In genomic region chr2:218068721-218069334, GRCh38 we compare ENCODE assay signal across 8 cellular contexts. TPM values are rescaled to one million over a fixed set of nuclear protein-coding genes. Genes with fewer than 3 reads are reported as not detected.
DNase-seq lines count a peak whose midpoint lies in the region; ATAC-seq and TF ChIP-seq lines count a peak whose summit lies in the region.
"Not testable (repeated sequence)": the region's sequence is repeated elsewhere in the genome, so short reads cannot be mapped to it uniquely, and the experiment has no call there.

Gene RUFY4 (plus strand): TSS chr2:218069253. CDS start chr2:218070606, 1,353 bp downstream.

- peak; percentile 80 for TF ChIP-seq CTCF in GM12873 (IDR thresholded peaks at IDR 0.05; ENCODE audit: insufficient read depth, low read depth, low read length, missing control alignments)
- peak; percentile 81 for TF ChIP-seq CTCF in parathyroid adenoma (IDR thresholded peaks at IDR 0.05)
- peak; percentile 74 to 91 (median 84) for TF ChIP-seq CTCF in tibial nerve (IDR thresholded peaks at IDR 0.05)

- not testable (repeated sequence) for H3K4me1 Mint-ChIP-seq in activated naive CD8-positive, alpha-beta T cell treated with anti-CD3 and anti-CD28 coated beads for 36 hours

- H3K4me3 ChIP-seq in parathyroid adenoma (ENCODE audit: low read depth, low read length), result not testable (repeated sequence)
- peak within 1 kb of the TSS in 2 of 4 donors; percentile 34 to 43 for H3K4me3 ChIP-seq in tibial nerve

- intact Hi-C loops in Right ventricle myocardium superior (cut with DNase I), result not testable (repeated sequence)

- H3K36me3 ChIP-seq in parathyroid adenoma (ENCODE audit: control insufficient read depth, insufficient read depth, low read length); tibial nerve: not testable (repeated sequence)

- peak within 1 kb of the TSS; percentile 34 for H2AFZ ChIP-seq in parathyroid adenoma

- not testable (repeated sequence) for H3K9me3 Mint-ChIP-seq in activated naive CD8-positive, alpha-beta T cell treated with anti-CD3 and anti-CD28 coated beads for 36 hours

- not testable (repeated sequence) for H3K27me3 ChIP-seq in parathyroid adenoma (ENCODE audit: control insufficient read depth, insufficient read depth, low read length)
- H3K27me3 ChIP-seq in tibial nerve, result peaks cover 0 to 12% of the 10 kb centered on the region in 2 donors

- TF ChIP-seq POLR2A in tibial nerve (IDR thresholded peaks at IDR 0.05), result not testable (repeated sequence)

- H3K36me3 Mint-ChIP-seq in activated naive CD8-positive, alpha-beta T cell treated with anti-CD3 and anti-CD28 coated beads for 36 hours, result not testable (repeated sequence)

- H3K9ac ChIP-seq in parathyroid adenoma, result not testable (repeated sequence)

- peak within 1 kb of the TSS; percentile 66 for H3K4me3 Mint-ChIP-seq in activated naive CD8-positive, alpha-beta T cell treated with anti-CD3 and anti-CD28 coated beads for 36 hours

- DNase-seq in NCI-H1105 (lab: John Stamatoyannopoulos, UW) (peak; percentile 71), SKM-1 (lab: John Stamatoyannopoulos, UW; ENCODE audit: unreplicated experiment) (peak; percentile 42), Right ventricle myocardium superior (peak; percentile 65), tibial nerve (ENCODE audit: low spot score in 2 of 2) (peak; percentile 30 to 58)
- DNase-seq in activated naive CD8-positive, alpha-beta T cell treated with anti-CD3 and anti-CD28 coated beads for 36 hours, result peak; percentile 67

- not testable (repeated sequence) for H3K27ac ChIP-seq in parathyroid adenoma, tibial nerve

- H3K4me2 ChIP-seq in parathyroid adenoma (ENCODE audit: low read length), result peak within 1 kb of the TSS; percentile 44

- H3K27ac Mint-ChIP-seq in activated naive CD8-positive, alpha-beta T cell treated with anti-CD3 and anti-CD28 coated beads for 36 hours, result peak within 1 kb of the TSS; percentile 12

- peak; percentile 90 for ATAC-seq in HG02678 (IDR thresholded peaks at IDR 0.05; ENCODE audit: unreplicated experiment)
- peak; percentile 77 for ATAC-seq in Right ventricle myocardium superior (ENCODE audit: poor library complexity)

- H3K9me3 ChIP-seq in parathyroid adenoma (ENCODE audit: control insufficient read depth, low read length); tibial nerve: not testable (repeated sequence)

- not testable (repeated sequence) for H3K79me2 ChIP-seq in parathyroid adenoma

- not testable (repeated sequence) for TF ChIP-seq EP300 in tibial nerve (IDR thresholded peaks at IDR 0.05)

- H3K27me3 Mint-ChIP-seq in activated naive CD8-positive, alpha-beta T cell treated with anti-CD3 and anti-CD28 coated beads for 36 hours, result peaks cover 18% of the 10 kb centered on the region

- H3K4me1 ChIP-seq in parathyroid adenoma, tibial nerve: not testable (repeated sequence)

- 2 to 3% methylated on average over 11 to 15 of the region's 15 CpGs for WGBS in tibial nerve, 2 donors

RNA-seq across cellular contexts. Expression of gene RUFY4, which starts in this region (rescaled TPM):
- 1 to 10 TPM; 1.6 to 2.0 TPM for total RNA-seq in activated naive CD8-positive, alpha-beta T cell treated with anti-CD3 and anti-CD28 coated beads for 36 hours
- total RNA-seq in Right ventricle myocardium superior (not detected), tibial nerve (not detected)

Comparison
In these comparisons a context has a peak if more than half of its experiments do, and no peak if none do; other contexts are left out.
1. Peak in DNase-seq and ATAC-seq in Right ventricle myocardium superior; RNA of the gene not detected or under 1 TPM.
2. Peak in DNase-seq in tibial nerve; RNA of the gene not detected or under 1 TPM.